ENCODE assay signal across 20 cellular contexts in the genomic region with DNA sequence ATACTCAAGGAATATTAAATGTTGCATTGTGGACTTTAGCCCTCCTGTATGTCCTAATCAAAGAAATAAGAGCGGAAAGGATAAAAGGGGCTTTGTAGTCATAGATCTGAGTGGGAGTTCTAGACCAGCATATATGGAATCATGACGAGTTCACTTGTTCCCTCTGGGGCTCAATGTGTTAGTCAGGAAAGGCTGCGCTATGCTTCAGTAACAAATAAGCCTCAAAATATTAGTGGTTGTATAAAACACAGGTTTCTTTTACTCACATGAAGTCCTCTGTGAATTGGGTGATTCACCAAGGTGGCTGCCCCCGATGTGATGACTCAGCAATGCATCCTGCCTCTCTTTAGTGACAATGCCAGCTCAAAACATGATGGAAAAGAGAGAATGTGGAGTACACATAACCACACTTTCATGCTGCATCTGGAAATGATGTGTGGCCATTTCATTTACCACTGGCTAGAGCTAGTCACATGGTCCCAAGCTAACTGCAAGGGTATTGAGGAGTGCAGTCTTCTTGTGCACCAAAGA.
A peak's percentile ranks its signal among the peaks of the same experiment; 100 is the strongest.
DNase-seq lines count a peak whose midpoint lies in the region; ATAC-seq, FAIRE-seq and TF ChIP-seq lines count a peak whose summit lies in the region.
"Had no signal": no experiment of that assay in that cellular context is flagged by ENCODE, and none has a peak within 500 bp of the region (broad histone marks: within the 10 kb centered on the region; RNA-seq: fewer than 3 reads in every experiment).

No MANE protein-coding gene starts in this region.

- H3K9ac ChIP-seq in GM23248: no peak overlapping the region

- H3K4me3 ChIP-seq in GM23248: no peak overlapping the region
- H3K4me3 ChIP-seq: HAP-1, PC-9 had no signal

- H3K9me2 ChIP-seq in GM23248 (ENCODE audit: insufficient read depth): no peaks in the 10 kb centered on the region

- H3K36me3 Mint-ChIP-seq in activated T-cell treated with anti-CD3 and anti-CD28 coated beads, Interleukin-2, amount 50 U/mL, for 72 hours (ENCODE audit: insufficient read depth in 2 of 2): no peaks in the 10 kb centered on the region
- H3K36me3 Mint-ChIP-seq: IgD-negative memory B cell had no signal

- no peaks in the 10 kb centered on the region for H4K20me1 ChIP-seq in GM23248 (ENCODE audit: insufficient read depth)

- peak in 1 of 2 donors; percentile 30 for ATAC-seq in activated T-cell treated with anti-CD3 and anti-CD28 coated beads, Interleukin-2, amount 50 U/mL, for 72 hours (replicated peaks in 1 of 2)
- ATAC-seq: Right ventricle myocardium inferior had no signal

- 52 to 56% methylated on average over 4 of the region's 4 CpGs for WGBS in GM23248 (ENCODE audit: low coverage in 1 of 2, low lambda C conversion rate in 2 of 2, missing lambda C conversion rate in 2 of 2), 2 experiments

- H3K79me2 ChIP-seq in GM23248 (ENCODE audit: insufficient read depth): no peaks in the 10 kb centered on the region

- peaks cover 0 to 2% of the 10 kb centered on the region in 2 donors for H3K9me3 Mint-ChIP-seq in activated T-cell treated with anti-CD3 and anti-CD28 coated beads, Interleukin-2, amount 50 U/mL, for 72 hours

- H2AFZ ChIP-seq in GM23248: no peak overlapping the region
- H2AFZ ChIP-seq: PC-9 had no signal

- H3F3A ChIP-seq in GM23248 (ENCODE audit: insufficient read depth): no peaks in the 10 kb centered on the region

- no peaks in the 10 kb centered on the region for H3K4me1 ChIP-seq in GM23248 (ENCODE audit: insufficient read depth)
- H3K4me1 ChIP-seq: Caco-2, HAP-1 had no signal

- no peaks in the 10 kb centered on the region for H3K9me3 ChIP-seq in GM23248 (ENCODE audit: low read depth)
- H3K9me3 ChIP-seq: Caco-2, HAP-1 had no signal

- H3K36me3 ChIP-seq in GM23248 (ENCODE audit: low read depth): no peaks in the 10 kb centered on the region
- H3K36me3 ChIP-seq: HAP-1 had no signal

- TF ChIP-seq POLR2A in GM12891 (IDR thresholded peaks at IDR 0.05; ENCODE audit: low read depth, low read length): no peak

- H3K4me1 Mint-ChIP-seq in activated T-cell treated with anti-CD3 and anti-CD28 coated beads, Interleukin-2, amount 50 U/mL, for 72 hours (ENCODE audit: low read depth): no peaks in the 10 kb centered on the region
- H3K4me1 Mint-ChIP-seq: IgD-negative memory B cell had no signal

- H3K27ac ChIP-seq in GM23248: no peak overlapping the region
- H3K27ac ChIP-seq: PC-9 had no signal

- no peak overlapping the region for H3K4me3 Mint-ChIP-seq in activated T-cell treated with anti-CD3 and anti-CD28 coated beads, Interleukin-2, amount 50 U/mL, for 72 hours
- H3K4me3 Mint-ChIP-seq: IgD-negative memory B cell had no signal

- H3K4me2 ChIP-seq in GM23248 (ENCODE audit: unreplicated experiment): no peak overlapping the region
- H3K4me2 ChIP-seq: PC-9 had no signal

- DNase-seq in activated T-cell treated with anti-CD3 and anti-CD28 coated beads, Interleukin-2, amount 50 U/mL, for 72 hours: peak; percentile 3 to 4
- DNase-seq in activated T-cell treated with anti-CD3 and anti-CD28 coated beads for 4 hours (no peak), GM23248 (peak; percentile 3), RCC 7860 (ENCODE audit: low spot score) (peak; percentile 39), kidney tubule cell (ENCODE audit: low spot score) (peak; percentile 36), KG1 (lab: John Stamatoyannopoulos, UW) (no peak), GM12891 (ENCODE audit: insufficient read length, low spot score) (no peak)
- DNase-seq: Caco-2, DMS153, EL, NCI-H1048, NCI-H1436 treated with DMSO at 0.1 percent for 48 hours, NCI-H2081 treated with DMSO at 0.1 percent for 48 hours, NCI-H510A, NCI-H774, PC-9 had no signal

- FAIRE-seq in RCC 7860 (lab: Jason Lieb, UNC): no peak
- no peak for FAIRE-seq in GM12891 (lab: Jason Lieb, UNC)
- FAIRE-seq: GM19239 had no signal

- H3K27me3 Mint-ChIP-seq in activated T-cell treated with anti-CD3 and anti-CD28 coated beads, Interleukin-2, amount 50 U/mL, for 72 hours (ENCODE audit: low read depth): no peaks in the 10 kb centered on the region

- in situ Hi-C loops in GM23248 (cut with MboI): no loop called here

- H3K27ac Mint-ChIP-seq in activated T-cell treated with anti-CD3 and anti-CD28 coated beads, Interleukin-2, amount 50 U/mL, for 72 hours: no peak overlapping the region
- H3K27ac Mint-ChIP-seq: IgD-negative memory B cell had no signal

- H3K27me3 ChIP-seq in GM23248 (replicated peaks; ENCODE audit: insufficient read depth): no peaks in the 10 kb centered on the region

TF ChIP-seq in GM12891, 5 proteins besides CTCF, POLR2A, EP300 and RAD21:
- no peak for TF ChIP-seq POU2F2 (IDR thresholded peaks at IDR 0.05; ENCODE audit: low read depth, low read length)
- no peak for TF ChIP-seq PAX5 (IDR thresholded peaks at IDR 0.05; ENCODE audit: insufficient read depth, low read length, severe bottlenecking)
- TF ChIP-seq TAF1 (IDR thresholded peaks at IDR 0.05; ENCODE audit: low read depth, low read length): no peak
- no peak for TF ChIP-seq SPI1 (IDR thresholded peaks at IDR 0.05; ENCODE audit: low read depth, low read length)
- no peak for TF ChIP-seq POLR2AphosphoS5 (IDR thresholded peaks at IDR 0.05; ENCODE audit: low read depth, low read length)

Comparison
In these comparisons a context has a peak if more than half of its experiments do, and no peak if none do; other contexts are left out.
1. DNase-seq: peak in activated T-cell treated with anti-CD3 and anti-CD28 coated beads, Interleukin-2, amount 50 U/mL, for 72 hours (2 of 2), GM23248 (single experiment), RCC 7860 (single experiment) and kidney tubule cell (single experiment); none in activated T-cell treated with anti-CD3 and anti-CD28 coated beads for 4 hours (single experiment), KG1 (single experiment) and GM12891 (single experiment).